ENCODE assay signal across 24 cellular contexts in genomic region chr7:7745966-7746365, GRCh38. TPM values are rescaled to one million over a fixed set of nuclear protein-coding genes. Genes with fewer than 3 reads are reported as not detected.
DNase-seq lines count a peak whose midpoint lies in the region; ATAC-seq, FAIRE-seq and TF ChIP-seq lines count a peak whose summit lies in the region.
"Had no signal": no experiment of that assay in that cellular context is flagged by ENCODE, and none has a peak within 500 bp of the region (broad histone marks: within the 10 kb centered on the region; RNA-seq: fewer than 3 reads in every experiment).

No MANE protein-coding gene starts in this region.

- no peak overlapping the region for H3K9ac ChIP-seq in OCI-LY1 (ENCODE audit: low read length)
- H3K9ac ChIP-seq in smooth muscle cell (ENCODE audit: low read depth), result no peak overlapping the region

- FAIRE-seq in GM12892 (lab: Jason Lieb, UNC), result no peak
- FAIRE-seq: HTR-8/SVneo had no signal

- TF ChIP-seq POLR2A in heart left ventricle (IDR thresholded peaks at IDR 0.05), result no peak
- no peak for TF ChIP-seq POLR2A in GM12892 (IDR thresholded peaks at IDR 0.05; ENCODE audit: low read depth, low read length)

- TF ChIP-seq CTCF in OCI-LY1 (IDR thresholded peaks at IDR 0.05; ENCODE audit: low read length), result no peak
- no peak for TF ChIP-seq CTCF in heart left ventricle (IDR thresholded peaks at IDR 0.05)
- no peak for TF ChIP-seq CTCF in smooth muscle cell (IDR thresholded peaks at IDR 0.05; ENCODE audit: borderline replicate concordance, insufficient read depth, poor library complexity, severe bottlenecking)

- H3K4me3 ChIP-seq in OCI-LY1 (ENCODE audit: low read depth, low read length, poor library complexity, severe bottlenecking), result no peak overlapping the region
- H3K4me3 ChIP-seq in heart left ventricle, result no peak overlapping the region
- no peak overlapping the region for H3K4me3 ChIP-seq in smooth muscle cell
- H3K4me3 ChIP-seq: GM23338, HAP-1 had no signal

- H3F3A ChIP-seq in OCI-LY1 (ENCODE audit: insufficient read depth, low read length), result no peaks in the 10 kb centered on the region
- peaks cover 7% of the 10 kb centered on the region for H3F3A ChIP-seq in smooth muscle cell (ENCODE audit: low read depth)

- intact Hi-C loops in heart left ventricle (cut with DNase I), result loop anchor here in 3 of 10 donors (5.0 kb wide), 2 partner anchors 44 to 59 kb away; no protein-coding TSS in a partner anchor

- peak; percentile 18 to 52 (median 39) for ATAC-seq in heart left ventricle
- no peak for ATAC-seq in esophagus mucosa
- ATAC-seq: GM23338 had no signal

- H2AFZ ChIP-seq in OCI-LY1 (ENCODE audit: low read length) (no peak overlapping the region), smooth muscle cell (ENCODE audit: low read depth) (no peak overlapping the region)
- H2AFZ ChIP-seq: GM23338 had no signal

- no peaks in the 10 kb centered on the region for H3K9me3 ChIP-seq in OCI-LY1 (ENCODE audit: low read length)
- no peaks in the 10 kb centered on the region for H3K9me3 ChIP-seq in heart left ventricle
- no peaks in the 10 kb centered on the region for H3K9me3 ChIP-seq in smooth muscle cell (replicated peaks; ENCODE audit: low read depth)
- H3K9me3 ChIP-seq: HAP-1 had no signal

- no peaks in the 10 kb centered on the region for H3K79me2 ChIP-seq in OCI-LY1 (ENCODE audit: insufficient read depth, low read length)
- H3K79me2 ChIP-seq in smooth muscle cell (ENCODE audit: low read depth), result no peaks in the 10 kb centered on the region

- H3K4me2 ChIP-seq in OCI-LY1 (ENCODE audit: low read length), result peak overlapping the region; percentile 38
- peak overlapping the region; percentile 52 for H3K4me2 ChIP-seq in smooth muscle cell
- H3K4me2 ChIP-seq: GM23338 had no signal

- H3K4me1 ChIP-seq in OCI-LY1 (ENCODE audit: insufficient read depth, low read length, severe bottlenecking), result peaks cover 18% of the 10 kb centered on the region
- peaks cover 0 to 28% (median 13%) of the 10 kb centered on the region in 12 donors for H3K4me1 ChIP-seq in heart left ventricle
- H3K4me1 ChIP-seq in smooth muscle cell (ENCODE audit: low read depth), result peaks cover 18% of the 10 kb centered on the region

- H4K20me1 ChIP-seq in OCI-LY1 (ENCODE audit: insufficient read depth, low read length), result no peaks in the 10 kb centered on the region
- H4K20me1 ChIP-seq in smooth muscle cell (ENCODE audit: low read depth), result no peaks in the 10 kb centered on the region

- no peaks in the 10 kb centered on the region for H3K27me3 ChIP-seq in OCI-LY1 (ENCODE audit: insufficient read depth, low read length)
- H3K27me3 ChIP-seq in heart left ventricle, result no peaks in the 10 kb centered on the region
- no peaks in the 10 kb centered on the region for H3K27me3 ChIP-seq in smooth muscle cell (ENCODE audit: low read depth)

- H3K27ac ChIP-seq in OCI-LY1 (ENCODE audit: low read depth, low read length, poor library complexity, severe bottlenecking) (peak overlapping the region; percentile 16), heart left ventricle (peak overlapping the region in 6 of 12 donors; percentile 1 to 64 (median 38)), smooth muscle cell (ENCODE audit: low read depth) (peak overlapping the region; percentile 23)
- H3K27ac ChIP-seq: 22Rv1 had no signal

- WGBS in heart left ventricle, 4 donors, result 68 to 83% (median 72%) methylated on average over 4 of the region's 4 CpGs
- 74% methylated on average over 4 of the region's 4 CpGs for WGBS in smooth muscle cell (ENCODE audit: low lambda C conversion rate)

- H3K36me3 ChIP-seq in OCI-LY1 (ENCODE audit: insufficient read depth, low read length) (no peaks in the 10 kb centered on the region), heart left ventricle (no peaks in the 10 kb centered on the region), smooth muscle cell (ENCODE audit: low read depth) (no peaks in the 10 kb centered on the region)
- H3K36me3 ChIP-seq: HAP-1 had no signal

- no peaks in the 10 kb centered on the region for H3K9me2 ChIP-seq in OCI-LY1 (ENCODE audit: low read depth, low read length)

- peak; percentile 24 for DNase-seq in DMS79 treated with DMSO at 0.1 percent for 48 hours (lab: John Stamatoyannopoulos, UW)
- no peak for DNase-seq in DMS79 (lab: John Stamatoyannopoulos, UW)
- no peak for DNase-seq in heart left ventricle
- DNase-seq in smooth muscle cell (lab: John Stamatoyannopoulos, UW; ENCODE audit: unreplicated experiment), result no peak
- DNase-seq in GM12892 (ENCODE audit: insufficient read length), result no peak
- no peak for DNase-seq in NCI-H1436 (lab: John Stamatoyannopoulos, UW)
- DNase-seq: ACHN; C1 segment of cervical spinal cord; Calu3; CD8-positive, alpha-beta memory T cell; EL; GF-D8; IMR-90; MV-4-11; NCI-H2171; NCI-H446; NCI-H526; SHP77 had no signal

RNA-seq across cellular contexts. Expression of gene RPA3, which starts 27.6 kb away (rescaled TPM):
- total RNA-seq in heart left ventricle (10 to 100 TPM; 19.4 to 30.9 (median 27.0) TPM), smooth muscle cell (27.6 and 37.2 TPM in 2 replicates), esophagus mucosa (28.5 TPM)
- polyA plus RNA-seq in heart left ventricle (10 to 100 TPM; 21.1 to 21.4 TPM), smooth muscle cell (63.7 and 75.4 TPM in 2 replicates)
- 117 TPM for polyA plus RNA-seq in GM12892 (2012; ENCODE audit: missing spikeins)
